ENCODE assay signal across 14 cellular contexts in the genomic region with DNA sequence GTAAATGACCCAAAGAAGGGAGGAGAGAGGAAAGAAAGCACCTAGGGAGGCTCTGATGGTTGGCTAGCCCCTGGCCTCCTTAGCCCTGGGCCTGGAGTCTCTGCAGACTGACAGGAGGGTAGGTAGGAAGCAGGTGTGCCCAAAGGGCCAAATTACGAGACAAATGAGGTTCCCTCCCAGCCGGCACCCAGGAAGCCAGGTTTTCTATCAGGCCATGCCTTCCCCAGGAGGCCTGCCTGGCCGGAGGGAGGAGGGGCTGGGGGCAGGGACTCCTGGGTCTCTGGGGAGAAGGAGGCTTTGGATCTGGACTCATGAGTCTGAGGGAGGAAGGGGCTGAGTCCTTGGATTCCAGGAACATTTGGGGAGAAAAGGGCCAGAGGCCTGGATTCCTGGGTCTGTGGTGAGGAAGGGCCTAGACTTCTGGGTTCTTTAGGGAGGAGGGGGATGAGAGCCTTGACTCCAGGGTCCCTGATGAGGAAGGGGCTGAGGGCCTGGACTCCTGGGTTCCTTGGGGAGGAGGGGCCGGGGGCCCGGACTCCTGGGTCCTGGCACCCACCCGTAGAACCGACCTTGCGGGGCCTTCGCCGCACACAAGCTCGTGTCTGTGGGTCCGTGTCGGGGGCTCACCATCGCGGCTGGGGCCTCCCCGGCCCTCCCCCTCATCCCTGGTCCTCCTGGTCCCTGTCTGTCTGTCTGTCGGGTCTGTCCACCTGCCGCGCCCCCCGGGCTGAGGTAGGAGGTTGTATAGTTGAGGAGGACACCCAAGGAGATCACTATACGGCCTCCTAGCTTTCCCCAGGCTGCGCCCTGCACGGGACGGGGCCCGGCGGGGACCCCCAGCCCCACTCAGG. TPM values are rescaled to one million over a fixed set of nuclear protein-coding genes. Genes with fewer than 3 reads are reported as not detected.
A peak's percentile ranks its signal among the peaks of the same experiment; 100 is the strongest.
DNase-seq lines count a peak whose midpoint lies in the region; ATAC-seq and TF ChIP-seq lines count a peak whose summit lies in the region.
"Had no signal": no experiment of that assay in that cellular context is flagged by ENCODE, and none has a peak within 500 bp of the region (broad histone marks: within the 10 kb centered on the region; RNA-seq: fewer than 3 reads in every experiment).

No MANE protein-coding gene starts in this region.

- H3K9me3 Mint-ChIP-seq in endodermal cell (peaks cover 4% of the 10 kb centered on the region), neural crest cell (no peaks in the 10 kb centered on the region)
- H3K9me3 Mint-ChIP-seq: memory B cell; T-helper 1 cell treated with Interleukin-12 subunit alpha and Interleukin-12 subunit beta and Interleukin-4 antibody, amounts not matched to agents 30 μg/mL and 1 μg/mL, for 36 hours had no signal

- H3K27ac ChIP-seq in left ventricle myocardium inferior (replicated peaks) (peak overlapping the region; percentile 97), endodermal cell (ENCODE audit: low read depth, low read length) (no peak overlapping the region)
- H3K27ac ChIP-seq: HL-60 had no signal

- intact Hi-C loops in left ventricle myocardium inferior (cut with micrococcal nuclease) (no loop called here), Right ventricle myocardium superior (cut with DNase I) (no loop called here)

- H3K4me1 ChIP-seq in left ventricle myocardium inferior (peaks cover 68% of the 10 kb centered on the region), endodermal cell (ENCODE audit: control insufficient read depth, insufficient read depth, low read length) (peaks cover 5% of the 10 kb centered on the region)

- H3K4me3 Mint-ChIP-seq in endodermal cell: peak overlapping the region; percentile 83
- peak overlapping the region; percentile 41 for H3K4me3 Mint-ChIP-seq in neural crest cell

- H3K9ac ChIP-seq in endodermal cell (ENCODE audit: extremely low read depth, low read length, poor library complexity, severe bottlenecking): no peak overlapping the region

- H3K4me3 ChIP-seq in left ventricle myocardium inferior: peak overlapping the region; percentile 96
- peak overlapping the region; percentile 90 for H3K4me3 ChIP-seq in endodermal cell (ENCODE audit: low read length)

- H3K27ac Mint-ChIP-seq in endodermal cell (no peak overlapping the region), neural crest cell (ENCODE audit: unreplicated experiment) (no peak overlapping the region)
- H3K27ac Mint-ChIP-seq: memory B cell had no signal

- no peaks in the 10 kb centered on the region for H3K27me3 Mint-ChIP-seq in endodermal cell (ENCODE audit: insufficient read depth)
- peaks cover 25% of the 10 kb centered on the region for H3K27me3 Mint-ChIP-seq in neural crest cell (ENCODE audit: low read depth)

- no peak for TF ChIP-seq CTCF in left ventricle myocardium inferior (IDR thresholded peaks at IDR 0.05; ENCODE audit: borderline replicate concordance)
- TF ChIP-seq CTCF in endodermal cell (conservative IDR thresholded peaks at IDR 0.05): no peak
- TF ChIP-seq CTCF in neural crest cell (conservative IDR thresholded peaks at IDR 0.05): no peak

- H3K9me3 ChIP-seq in left ventricle myocardium inferior (replicated peaks): no peaks in the 10 kb centered on the region
- H3K9me3 ChIP-seq in endodermal cell (ENCODE audit: control insufficient read depth, low read length): no peaks in the 10 kb centered on the region

- H3K27me3 ChIP-seq in left ventricle myocardium inferior (ENCODE audit: low read depth): no peaks in the 10 kb centered on the region
- no peaks in the 10 kb centered on the region for H3K27me3 ChIP-seq in endodermal cell (ENCODE audit: control insufficient read depth, insufficient read depth, low read length, poor library complexity, severe bottlenecking)

- peaks cover 20% of the 10 kb centered on the region for H3K4me1 Mint-ChIP-seq in endodermal cell
- H3K4me1 Mint-ChIP-seq in neural crest cell: peaks cover 32% of the 10 kb centered on the region

- H3K36me3 ChIP-seq in left ventricle myocardium inferior (peaks cover 38% of the 10 kb centered on the region), endodermal cell (ENCODE audit: control insufficient read depth, insufficient read depth, low read length) (peaks cover 46% of the 10 kb centered on the region)

- no peak for DNase-seq in left ventricle myocardium inferior
- DNase-seq in Right ventricle myocardium superior: no peak
- no peak for DNase-seq in endodermal cell
- DNase-seq in neural crest cell (ENCODE audit: low read depth, low spot score): no peak
- no peak for DNase-seq in stimulated activated CD8-positive, alpha-beta memory T cell treated with anti-CD3 and anti-CD28 coated beads, Interleukin-4, amount 100 ng/mL, for 48 hours
- no peak for DNase-seq in NCI-H2227 treated with DMSO at 0.1 percent for 48 hours (lab: John Stamatoyannopoulos, UW)
- DNase-seq: activated T-cell treated with anti-CD3 and anti-CD28 coated beads, Interleukin-2, amount 50 U/mL, for 1 hour; effector memory CD4-positive, alpha-beta T cell; NCI-H2029 treated with DMSO at 0.1 percent for 48 hours had no signal

- peaks cover 41% of the 10 kb centered on the region for H3K36me3 Mint-ChIP-seq in endodermal cell (ENCODE audit: low read depth)
- H3K36me3 Mint-ChIP-seq in neural crest cell (ENCODE audit: low read depth): no peaks in the 10 kb centered on the region

- ATAC-seq in Right ventricle myocardium superior (ENCODE audit: poor library complexity) (no peak), HG03342 (IDR thresholded peaks at IDR 0.05; ENCODE audit: unreplicated experiment) (no peak)
- no peak for ATAC-seq in activated CD4-positive, CD25-positive, alpha-beta regulatory T cell treated with anti-CD3 and anti-CD28 coated beads, Interleukin-2, amount 50 U/mL, for 24 hours

- WGBS in endodermal cell (ENCODE audit: insufficient coverage in 1 of 2, insufficient read length in 1 of 2), 2 experiments: 81 to 88% methylated on average over 4 to 26 of the region's 26 CpGs

RNA-seq across cellular contexts. Expression of gene SPACA6, which starts 0.8 kb away (rescaled TPM):
- 11.8 TPM for total RNA-seq in left ventricle myocardium inferior
- total RNA-seq in Right ventricle myocardium superior: 10.1 TPM
- total RNA-seq in endodermal cell: 10 to 100 TPM; 18.4 to 26.8 TPM
- polyA plus RNA-seq in endodermal cell (2013, experiment 1 of 2): 33.8 TPM
- 32.2 TPM for polyA plus RNA-seq in endodermal cell (2013, experiment 2 of 2)
- total RNA-seq in neural crest cell: 3.0 and 4.2 TPM in 2 replicates

RNA-seq across cellular contexts. Expression of gene HAS1, which starts 31.5 kb away (rescaled TPM):
- total RNA-seq in left ventricle myocardium inferior: 0.41 TPM
- total RNA-seq in Right ventricle myocardium superior: 0.70 TPM
- under 1 TPM in 1 of 2 donors, not detected in 1; 0.22 TPM for total RNA-seq in endodermal cell
- 0.78 TPM for polyA plus RNA-seq in endodermal cell (2013, experiment 1 of 2)
- 1.0 TPM for polyA plus RNA-seq in endodermal cell (2013, experiment 2 of 2)
- total RNA-seq in neural crest cell: not detected in 2 replicates

RNA-seq across cellular contexts. Expression of gene SIGLEC14, which starts 45.7 kb away (rescaled TPM):
- total RNA-seq in left ventricle myocardium inferior (0.33 TPM), Right ventricle myocardium superior (1.00 TPM), endodermal cell (not detected), neural crest cell (not detected in 2 replicates)
- polyA plus RNA-seq in endodermal cell (2013, experiment 1 of 2): not detected
- 0.12 TPM for polyA plus RNA-seq in endodermal cell (2013, experiment 2 of 2)

RNA-seq across cellular contexts. Expression of gene FPR1, which starts 59.4 kb away (rescaled TPM):
- total RNA-seq in left ventricle myocardium inferior: 4.5 TPM
- 3.5 TPM for total RNA-seq in Right ventricle myocardium superior
- total RNA-seq in endodermal cell: not detected
- polyA plus RNA-seq in endodermal cell (2013, experiment 1 of 2): not detected
- not detected for polyA plus RNA-seq in endodermal cell (2013, experiment 2 of 2)
- not detected in 2 replicates for total RNA-seq in neural crest cell
